ENCODE assay signal across 9 cellular contexts in the genomic region with DNA sequence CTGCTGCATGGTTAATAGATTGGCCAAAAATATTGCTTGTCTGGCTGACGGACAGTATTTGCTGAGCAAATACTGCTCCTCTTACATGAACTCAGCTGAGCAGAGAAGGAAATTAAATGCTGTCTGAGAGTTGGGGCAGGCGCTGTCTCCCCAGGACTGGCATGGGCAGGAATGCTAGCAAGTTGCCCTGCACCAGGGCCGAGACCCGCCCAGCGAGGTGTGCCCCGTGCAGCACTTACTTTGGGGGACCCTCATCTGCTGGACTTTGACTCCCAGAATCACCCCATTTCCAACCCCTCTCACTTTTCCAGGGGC. TPM values are rescaled to one million over a fixed set of nuclear protein-coding genes. Genes with fewer than 3 reads are reported as not detected.
DNase-seq lines count a peak whose midpoint lies in the region; ATAC-seq, FAIRE-seq and TF ChIP-seq lines count a peak whose summit lies in the region.
"Had no signal": no experiment of that assay in that cellular context is flagged by ENCODE, and none has a peak within 500 bp of the region (broad histone marks: within the 10 kb centered on the region; RNA-seq: fewer than 3 reads in every experiment).

No MANE protein-coding gene starts in this region.

- no peak overlapping the region for H2AFZ ChIP-seq in ACC112 (ENCODE audit: low read length, unreplicated experiment)

- H3K79me2 ChIP-seq in ACC112 (ENCODE audit: control insufficient read depth, insufficient read depth, low read length, unreplicated experiment): peaks cover 57% of the 10 kb centered on the region

- WGBS in HUES64: 89% methylated on average over 6 of the region's 6 CpGs

- H3K9me3 ChIP-seq in HUES64 (ENCODE audit: insufficient read depth, low read depth, low read length): no peaks in the 10 kb centered on the region
- no peaks in the 10 kb centered on the region for H3K9me3 ChIP-seq in muscle layer of colon (ENCODE audit: low read length)

- H3K9ac ChIP-seq in HUES64 (ENCODE audit: low read depth, low read length): peak overlapping the region; percentile 64; the same call in 1 of the 2 replicates
- H3K9ac ChIP-seq in muscle layer of colon (ENCODE audit: low read length): peak overlapping the region; percentile 49

- peaks cover 11% of the 10 kb centered on the region for H3K4me1 ChIP-seq in ACC112 (ENCODE audit: control insufficient read depth, insufficient read depth, low read length, unreplicated experiment)
- H3K4me1 ChIP-seq in HUES64 (ENCODE audit: insufficient read depth, low read length): peaks cover 8% of the 10 kb centered on the region; the same call in 1 of the 2 replicates
- H3K4me1 ChIP-seq in muscle layer of colon (ENCODE audit: insufficient read depth, low read length): peaks cover 54% of the 10 kb centered on the region

- H3K36me3 ChIP-seq in ACC112 (ENCODE audit: insufficient read depth, low read length) (no peaks in the 10 kb centered on the region), HUES64 (ENCODE audit: insufficient read depth, low read length) (0 out of 2 replicates have a peak, but pooled peaks cover 4% of the 10 kb centered on the region), bronchial epithelial cell (ENCODE audit: control insufficient read depth, insufficient read depth, low read length) (peaks cover 1% of the 10 kb centered on the region), muscle layer of colon (ENCODE audit: insufficient read depth, low read length) (no peaks in the 10 kb centered on the region)

- H3K27ac ChIP-seq in ACC112 (ENCODE audit: low read depth, low read length) (no peak overlapping the region), HUES64 (ENCODE audit: low read depth, low read length) (no peak overlapping the region), muscle layer of colon (ENCODE audit: low read depth, low read length) (no peak overlapping the region)

- H3K4me3 ChIP-seq in ACC112 (ENCODE audit: low read depth, low read length) (peak overlapping the region; percentile 86), HUES64 (ENCODE audit: low read length) (peak overlapping the region; percentile 62), bronchial epithelial cell (ENCODE audit: low read depth, low read length) (peak overlapping the region; percentile 57), muscle layer of colon (ENCODE audit: low read depth in 1 of 2, low read length in 2 of 2) (peak overlapping the region; percentile 70 to 83)

- H3K27me3 ChIP-seq in ACC112 (ENCODE audit: insufficient read depth, low read length): no peaks in the 10 kb centered on the region
- peaks cover 44% of the 10 kb centered on the region for H3K27me3 ChIP-seq in HUES64 (ENCODE audit: insufficient read depth, low read length)
- no peaks in the 10 kb centered on the region for H3K27me3 ChIP-seq in bronchial epithelial cell (ENCODE audit: control insufficient read depth, insufficient read depth, low read length)
- no peaks in the 10 kb centered on the region for H3K27me3 ChIP-seq in muscle layer of colon (ENCODE audit: control insufficient read depth in 1 of 2, insufficient read depth in 2 of 2, low read length in 2 of 2)

- TF ChIP-seq CTCF in bronchial epithelial cell (IDR thresholded peaks at IDR 0.05; ENCODE audit: insufficient read depth, low read length, severe bottlenecking): no peak

- no peak for ATAC-seq in GM21717 (IDR thresholded peaks at IDR 0.05; ENCODE audit: unreplicated experiment)
- no peak for ATAC-seq in HG03108 (IDR thresholded peaks at IDR 0.05; ENCODE audit: unreplicated experiment)

- no peak for FAIRE-seq in bronchial epithelial cell (lab: Jason Lieb, UNC)

- DNase-seq in bronchial epithelial cell (ENCODE audit: low read depth) (peak; percentile 8), DMS114 treated with DMSO at 0.1 percent for 48 hours (lab: John Stamatoyannopoulos, UW; ENCODE audit: unreplicated experiment) (no peak)
- DNase-seq in activated effector memory CD4-positive, alpha-beta T cell treated with Interleukin-2 at 50 U/mL for 16 hours: no peak
- DNase-seq: RPMI8226 had no signal

RNA-seq across cellular contexts. Expression of a gene that starts 1.4 kb away (rescaled TPM):
- polyA plus RNA-seq in HUES64 (2013, experiment 1 of 2): 59.9 TPM
- polyA plus RNA-seq in HUES64 (2013, experiment 2 of 2): 46.1 TPM
- 3.2 and 17.1 TPM in 2 replicates for total RNA-seq in bronchial epithelial cell
